ENCODE assay signal across 9 cellular contexts in the genomic region with DNA sequence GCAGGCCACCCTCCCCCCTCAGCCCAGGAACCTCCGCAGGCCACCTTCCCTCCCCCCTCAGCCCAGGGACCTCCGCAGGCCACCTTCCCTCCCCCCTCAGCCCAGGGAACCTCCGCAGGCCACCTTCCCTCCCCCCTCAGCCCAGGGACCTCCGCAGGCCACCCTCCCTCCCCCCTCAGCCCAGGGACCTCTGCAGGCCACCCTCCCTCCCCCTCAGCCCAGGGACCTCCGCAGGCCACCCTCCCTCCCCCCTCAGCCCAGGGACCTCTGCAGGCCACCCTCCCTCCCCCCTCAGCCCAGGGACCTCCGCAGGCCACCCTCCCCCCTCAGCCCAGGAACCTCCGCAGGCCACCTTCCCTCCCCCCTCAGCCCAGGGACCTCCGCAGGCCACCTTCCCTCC. TPM values are rescaled to one million over a fixed set of nuclear protein-coding genes. Genes with fewer than 3 reads are reported as not detected.
DNase-seq lines count a peak whose midpoint lies in the region; ATAC-seq, FAIRE-seq and TF ChIP-seq lines count a peak whose summit lies in the region.
"Not testable (repeated sequence)": the region's sequence is repeated elsewhere in the genome, so short reads cannot be mapped to it uniquely, and the experiment has no call there.
"Had no signal": no experiment of that assay in that cellular context is flagged by ENCODE, and none has a peak within 500 bp of the region (broad histone marks: within the 10 kb centered on the region; RNA-seq: fewer than 3 reads in every experiment).

No MANE protein-coding gene starts in this region.

- not testable (repeated sequence) for H3K27me3 ChIP-seq in H9 (ENCODE audit: insufficient read depth, low read length); HepG2 (ENCODE audit: control insufficient read depth in 1 of 2, insufficient read depth in 2 of 2, low read length in 2 of 2)

- DNase-seq in H9: peak; percentile 36
- peak; percentile 67 for DNase-seq in SK-N-DZ (ENCODE audit: low spot score)
- peak; percentile 55 for DNase-seq in ecto neural progenitor cell (ENCODE audit: low spot score)
- DNase-seq in fibroblast of villous mesenchyme (ENCODE audit: low read depth): peak; percentile 43
- peak; percentile 34 for DNase-seq in HepG2 (ENCODE audit: low spot score)

- not testable (repeated sequence) for H3K23ac ChIP-seq in H9 (ENCODE audit: insufficient read length, low read depth, low read length)

- H3K27ac ChIP-seq in H9 (ENCODE audit: insufficient read length, low read depth, low read length); HepG2 (ENCODE audit: extremely low read length, insufficient read depth, low read length): not testable (repeated sequence)

- H3K4ac ChIP-seq in H9 (ENCODE audit: low read depth, low read length): not testable (repeated sequence)

- H2AK5ac ChIP-seq in H9 (ENCODE audit: insufficient read length, low read length): not testable (repeated sequence)

- H4K5ac ChIP-seq in H9 (ENCODE audit: insufficient read length, low read depth, low read length): not testable (repeated sequence)

- not testable (repeated sequence) for H2BK12ac ChIP-seq in H9 (ENCODE audit: insufficient read length, low read depth, low read length)

- no CpG with 5 or more reads among the region's 8 CpGs for WGBS in H9 (ENCODE audit: extremely low coverage, insufficient read length, low lambda C conversion rate)
- WGBS in HepG2 (ENCODE audit: low lambda C conversion rate): 7% methylated on average over 1 of the region's 8 CpGs

- not testable (repeated sequence) for H3K14ac ChIP-seq in H9 (ENCODE audit: insufficient read depth, low read length)

- not testable (repeated sequence) for FAIRE-seq in HepG2 (lab: Jason Lieb, UNC)

- not testable (repeated sequence) for H3K4me3 Mint-ChIP-seq in H9

- not testable (repeated sequence) for H3K9ac ChIP-seq in H9 (ENCODE audit: extremely low read depth, insufficient read length, low read length); HepG2 (ENCODE audit: insufficient read depth, low read depth, low read length)

- H3K9me3 ChIP-seq in H9 (ENCODE audit: control insufficient read depth, low read depth, low read length); HepG2 (ENCODE audit: low read length): not testable (repeated sequence)

- H2AFZ ChIP-seq in H9 (ENCODE audit: low read length); HepG2 (ENCODE audit: low read length): not testable (repeated sequence)

- not testable (repeated sequence) for H3K4me1 ChIP-seq in H9 (ENCODE audit: insufficient read depth, low read length)
- peaks cover 27% of the 10 kb centered on the region for H3K4me1 ChIP-seq in HepG2 (ENCODE audit: insufficient read depth, low read length)

- H4K20me1 ChIP-seq in H9 (ENCODE audit: control insufficient read depth, insufficient read depth, insufficient read length); HepG2 (ENCODE audit: insufficient read depth, low read length): not testable (repeated sequence)

- POLR2A ChIA-PET in HepG2 (lab: Yijun Ruan, JAX): not testable (repeated sequence)

- H3K4me3 ChIP-seq in fibroblast of villous mesenchyme (ENCODE audit: low read depth, low read length): not testable (repeated sequence)
- H3K4me3 ChIP-seq in HepG2 (replicated peaks in 1 of 3; ENCODE audit: insufficient read depth in 1 of 3, low read depth in 2 of 3, low read length in 3 of 3): peak overlapping the region in 1 of 3 experiments; percentile 6; a peak in 1 of 6 replicates

- TF ChIP-seq RAD21 in HepG2 (CRISPR knock-in tag; IDR thresholded peaks at IDR 0.05): not testable (repeated sequence)

- not testable (repeated sequence) for H3K56ac ChIP-seq in H9 (ENCODE audit: insufficient read length, low read depth, low read length)

- CTCF ChIA-PET in HepG2 (lab: Yijun Ruan, JAX; ENCODE audit: low intra/inter-chr PET ratio, low total read pairs): not testable (repeated sequence)

- not testable (repeated sequence) for H2BK120ac ChIP-seq in H9 (ENCODE audit: low read depth, low read length, poor library complexity, severe bottlenecking)

- not testable (repeated sequence) for ATAC-seq in HepG2

- H3K36me3 ChIP-seq in HepG2 (replicated peaks in 1 of 2; ENCODE audit: control insufficient read depth in 1 of 2, insufficient read depth in 2 of 2, low read length in 2 of 2): not testable (repeated sequence)

- not testable (repeated sequence) for H4K8ac ChIP-seq in H9 (replicated peaks; ENCODE audit: insufficient read length, low read depth, low read length)

- not testable (repeated sequence) for TF ChIP-seq POLR2A in HepG2 (IDR thresholded peaks at IDR 0.05; ENCODE audit: insufficient read depth in 1 of 2, low read depth in 2 of 2, low read length in 2 of 2)

- in situ Hi-C loops in HepG2 (cut with HindIII; ENCODE audit: extremely low pct_ligation_motif_present, low pct_unique_long_range_greater_than_20kb): loop anchor here (5.0 kb wide), 1 partner anchor 34 kb away; no protein-coding TSS in a partner anchor

- not testable (repeated sequence) for H3K79me2 ChIP-seq in H9 (ENCODE audit: insufficient read depth, low read length)
- peaks cover 32% of the 10 kb centered on the region for H3K79me2 ChIP-seq in HepG2 (ENCODE audit: insufficient read depth, low read length)

- not testable (repeated sequence) for H4K91ac ChIP-seq in H9 (ENCODE audit: insufficient read length, low read depth, low read length)

- not testable (repeated sequence) for H3K9me3 Mint-ChIP-seq in H9

- not testable (repeated sequence) for TF ChIP-seq CTCF in H9 (conservative IDR thresholded peaks at IDR 0.05); fibroblast of villous mesenchyme (IDR thresholded peaks at IDR 0.05; ENCODE audit: insufficient read depth, low read depth, low read length); HepG2 (CRISPR knock-in tag; IDR thresholded peaks at IDR 0.05)

- H3K27me3 Mint-ChIP-seq in H9 (ENCODE audit: low read depth): peaks cover 33% of the 10 kb centered on the region

- not testable (repeated sequence) for H3K79me1 ChIP-seq in H9 (ENCODE audit: insufficient read depth, low read depth, low read length, poor library complexity, severe bottlenecking)

- H3T11ph ChIP-seq in H9 (ENCODE audit: low read length): not testable (repeated sequence)

- not testable (repeated sequence) for H3K4me2 ChIP-seq in H9 (ENCODE audit: insufficient read depth, insufficient read length, low read length); HepG2 (ENCODE audit: low read depth, low read length)

- not testable (repeated sequence) for BruUV-seq in HepG2 (replicated peaks; lab: Mats Ljungman, UMichigan)

- not testable (repeated sequence) for TF ChIP-seq EP300 in HepG2 (IDR thresholded peaks at IDR 0.05; ENCODE audit: low read depth in 2 of 2, low read length in 2 of 2); HepG2 (CRISPR knock-in tag; IDR thresholded peaks at IDR 0.05; ENCODE audit: borderline replicate concordance)

- not testable (repeated sequence) for H2BK5ac ChIP-seq in H9 (ENCODE audit: insufficient read length, low read length)

- H3K23me2 ChIP-seq in H9 (ENCODE audit: insufficient read length, low read depth, low read length, poor library complexity, severe bottlenecking): not testable (repeated sequence)

- not testable (repeated sequence) for H3K36me3 Mint-ChIP-seq in H9 (ENCODE audit: insufficient read depth in 1 of 3, low read depth in 3 of 3)

- not testable (repeated sequence) for H3K18ac ChIP-seq in H9 (ENCODE audit: insufficient read length, low read depth, low read length)

- H2BK15ac ChIP-seq in H9 (ENCODE audit: low read depth, low read length): not testable (repeated sequence)

- intact Hi-C loops in HepG2 (cut with micrococcal nuclease; ENCODE audit: unreplicated experiment): not testable (repeated sequence)

- not testable (repeated sequence) for H2BK20ac ChIP-seq in H9 (ENCODE audit: low read depth, low read length, poor library complexity, severe bottlenecking)

- H3K27ac Mint-ChIP-seq in H9: not testable (repeated sequence)

- peaks cover 12 to 37% of the 10 kb centered on the region in 2 experiments for H3K4me1 Mint-ChIP-seq in H9

RNA-seq across cellular contexts. Expression of gene NEU4, which starts 2.8 kb away (rescaled TPM):
- total RNA-seq in H9 (2021): 0.42 and 0.70 TPM in 2 replicates
- 63.5 and 81.6 TPM in 2 replicates for polyA plus RNA-seq in SK-N-DZ (2014; cell fraction: cytosol; rRNA removed)
- 78.8 and 121 TPM in 2 replicates for polyA plus RNA-seq in SK-N-DZ (2014; cell fraction: nucleus; rRNA removed)
- total RNA-seq in fibroblast of villous mesenchyme: not detected in 2 replicates
- 104 and 107 TPM in 2 replicates for total RNA-seq in HepG2 (2016; rRNA removed; fragmentation: Illumina TruSeq; extraction: Trizol)
- 27.0 and 30.1 TPM in 2 replicates for total RNA-seq in HepG2 (2016; cell fraction: cytosol; rRNA removed; fragmentation: Illumina TruSeq; extraction: Trizol; ENCODE audit: low read depth)
- 108 and 118 TPM in 2 replicates for total RNA-seq in HepG2 (2016; cell fraction: insoluble cytoplasmic fraction; rRNA removed; fragmentation: Illumina TruSeq; extraction: Trizol)
- 67.8 and 70.6 TPM in 2 replicates for total RNA-seq in HepG2 (2016; cell fraction: membrane; rRNA removed; fragmentation: Illumina TruSeq; extraction: Trizol)
- total RNA-seq in HepG2 (2016; cell fraction: nucleus; rRNA removed; fragmentation: Illumina TruSeq; extraction: Trizol): 43.9 and 53.0 TPM in 2 replicates
- polyA plus RNA-seq in HepG2 (2011; rRNA removed): 53.5 and 71.4 TPM in 2 replicates
- 52.8 and 126 TPM in 2 replicates for polyA plus RNA-seq in HepG2 (2011; cell fraction: cytosol; rRNA removed)
- polyA plus RNA-seq in HepG2 (2011; cell fraction: nucleus; rRNA removed): 167 and 187 TPM in 2 replicates
- 34.5 and 40.6 TPM in 2 replicates for polyA plus RNA-seq in HepG2 (2012)
- polyA plus RNA-seq in HepG2 (2016; cell fraction: cytosol; fragmentation: Illumina TruSeq; extraction: Trizol; ENCODE audit: low read depth): 23.8 and 25.7 TPM in 2 replicates
- 96.8 and 121 TPM in 2 replicates for polyA plus RNA-seq in HepG2 (2016; cell fraction: insoluble cytoplasmic fraction; fragmentation: Illumina TruSeq; extraction: Trizol; ENCODE audit: low read depth)
- 48.5 and 51.3 TPM in 2 replicates for polyA plus RNA-seq in HepG2 (2016; cell fraction: membrane; fragmentation: Illumina TruSeq; extraction: Trizol; ENCODE audit: low read depth)
- 84.0 and 95.2 TPM in 2 replicates for polyA plus RNA-seq in HepG2 (2016; cell fraction: nucleus; fragmentation: Illumina TruSeq; extraction: Trizol; ENCODE audit: insufficient read depth, low read depth)
- polyA minus RNA-seq in HepG2 (2011; rRNA and poly(A)+ RNA removed; ENCODE audit: low replicate concordance): 114 TPM in 1 of 2 replicates, not detected in the other
- polyA minus RNA-seq in HepG2 (2011; cell fraction: cytosol; rRNA and poly(A)+ RNA removed): 45.5 and 50.7 TPM in 2 replicates
- 32.4 and 35.0 TPM in 2 replicates for polyA minus RNA-seq in HepG2 (2011; cell fraction: nucleus; rRNA and poly(A)+ RNA removed)
- polyA plus RNA-seq: AG04450, BJ had no signal

RNA-seq across cellular contexts. Expression of gene GAL3ST2, which starts 29.6 kb away (rescaled TPM):
- total RNA-seq in H9 (2021) (0.33 and 0.37 TPM in 2 replicates), fibroblast of villous mesenchyme (under 0.01 and 0.43 TPM in 2 replicates), HepG2 (2016; rRNA removed; fragmentation: Illumina TruSeq; extraction: Trizol) (0.20 and 0.72 TPM in 2 replicates)
- 0.34 and 2.9 TPM in 2 replicates for polyA plus RNA-seq in SK-N-DZ (2014; cell fraction: cytosol; rRNA removed)
- polyA plus RNA-seq in SK-N-DZ (2014; cell fraction: nucleus; rRNA removed): 3.1 and 5.4 TPM in 2 replicates
- total RNA-seq in HepG2 (2016; cell fraction: cytosol; rRNA removed; fragmentation: Illumina TruSeq; extraction: Trizol; ENCODE audit: low read depth): 0.30 TPM in 1 of 2 replicates, not detected in the other
- 0.32 and 0.36 TPM in 2 replicates for total RNA-seq in HepG2 (2016; cell fraction: insoluble cytoplasmic fraction; rRNA removed; fragmentation: Illumina TruSeq; extraction: Trizol)
- total RNA-seq in HepG2 (2016; cell fraction: membrane; rRNA removed; fragmentation: Illumina TruSeq; extraction: Trizol): 0.34 and 0.52 TPM in 2 replicates
- total RNA-seq in HepG2 (2016; cell fraction: nucleus; rRNA removed; fragmentation: Illumina TruSeq; extraction: Trizol): 0.72 and 0.75 TPM in 2 replicates
- polyA plus RNA-seq in HepG2 (2011; rRNA removed): 0.17 and 0.30 TPM in 2 replicates
- 0.14 and 0.27 TPM in 2 replicates for polyA plus RNA-seq in HepG2 (2011; cell fraction: cytosol; rRNA removed)
- polyA plus RNA-seq in HepG2 (2011; cell fraction: nucleus; rRNA removed): 4.0 and 5.9 TPM in 2 replicates
- 0.87 and 1.1 TPM in 2 replicates for polyA plus RNA-seq in HepG2 (2012)
- polyA plus RNA-seq in HepG2 (2016; cell fraction: cytosol; fragmentation: Illumina TruSeq; extraction: Trizol; ENCODE audit: low read depth): 0.07 TPM in 1 of 2 replicates, not detected in the other
- 0.29 and 0.79 TPM in 2 replicates for polyA plus RNA-seq in HepG2 (2016; cell fraction: insoluble cytoplasmic fraction; fragmentation: Illumina TruSeq; extraction: Trizol; ENCODE audit: low read depth)
- 0.31 and 0.40 TPM in 2 replicates for polyA plus RNA-seq in HepG2 (2016; cell fraction: membrane; fragmentation: Illumina TruSeq; extraction: Trizol; ENCODE audit: low read depth)
- 2.5 and 3.4 TPM in 2 replicates for polyA plus RNA-seq in HepG2 (2016; cell fraction: nucleus; fragmentation: Illumina TruSeq; extraction: Trizol; ENCODE audit: insufficient read depth, low read depth)
- polyA minus RNA-seq in HepG2 (2011; rRNA and poly(A)+ RNA removed; ENCODE audit: low replicate concordance): 2.6 TPM in 1 of 2 replicates, not detected in the other
- 1.1 and 1.4 TPM in 2 replicates for polyA minus RNA-seq in HepG2 (2011; cell fraction: cytosol; rRNA and poly(A)+ RNA removed)
- polyA minus RNA-seq in HepG2 (2011; cell fraction: nucleus; rRNA and poly(A)+ RNA removed): 1.9 and 2.1 TPM in 2 replicates
- total RNA-seq: Calu3 had no signal
- polyA plus RNA-seq: AG04450, BJ had no signal

RNA-seq across cellular contexts. Expression of gene PDCD1, which starts 52.5 kb away (rescaled TPM):
- 1.4 and 1.6 TPM in 2 replicates for total RNA-seq in H9 (2021)
- polyA plus RNA-seq in SK-N-DZ (2014; cell fraction: cytosol; rRNA removed): 1.4 and 1.5 TPM in 2 replicates
- polyA plus RNA-seq in SK-N-DZ (2014; cell fraction: nucleus; rRNA removed): 0.53 and 2.6 TPM in 2 replicates
- not detected in 2 replicates for total RNA-seq in fibroblast of villous mesenchyme
- not detected in 2 replicates for total RNA-seq in HepG2 (2016; rRNA removed; fragmentation: Illumina TruSeq; extraction: Trizol)
- total RNA-seq in HepG2 (2016; cell fraction: cytosol; rRNA removed; fragmentation: Illumina TruSeq; extraction: Trizol; ENCODE audit: low read depth): not detected in 2 replicates
- total RNA-seq in HepG2 (2016; cell fraction: insoluble cytoplasmic fraction; rRNA removed; fragmentation: Illumina TruSeq; extraction: Trizol): 0.11 TPM in 1 of 2 replicates, not detected in the other
- 0.09 TPM in 1 of 2 replicates, not detected in the other for total RNA-seq in HepG2 (2016; cell fraction: membrane; rRNA removed; fragmentation: Illumina TruSeq; extraction: Trizol)
- total RNA-seq in HepG2 (2016; cell fraction: nucleus; rRNA removed; fragmentation: Illumina TruSeq; extraction: Trizol): 0.59 TPM in 1 of 2 replicates, not detected in the other
- 0.04 and 0.31 TPM in 2 replicates for polyA plus RNA-seq in HepG2 (2011; rRNA removed)
- polyA plus RNA-seq in HepG2 (2011; cell fraction: cytosol; rRNA removed): 0.15 and 0.24 TPM in 2 replicates
- 0.18 and 0.19 TPM in 2 replicates for polyA plus RNA-seq in HepG2 (2011; cell fraction: nucleus; rRNA removed)
- not detected in 2 replicates for polyA plus RNA-seq in HepG2 (2012)
- 0.41 TPM in 1 of 2 replicates, not detected in the other for polyA plus RNA-seq in HepG2 (2016; cell fraction: cytosol; fragmentation: Illumina TruSeq; extraction: Trizol; ENCODE audit: low read depth)
- not detected in 2 replicates for polyA plus RNA-seq in HepG2 (2016; cell fraction: insoluble cytoplasmic fraction; fragmentation: Illumina TruSeq; extraction: Trizol; ENCODE audit: low read depth)
- not detected in 2 replicates for polyA plus RNA-seq in HepG2 (2016; cell fraction: membrane; fragmentation: Illumina TruSeq; extraction: Trizol; ENCODE audit: low read depth)
- polyA plus RNA-seq in HepG2 (2016; cell fraction: nucleus; fragmentation: Illumina TruSeq; extraction: Trizol; ENCODE audit: insufficient read depth, low read depth): not detected in 2 replicates
- 0.70 TPM in 1 of 2 replicates, not detected in the other for polyA minus RNA-seq in HepG2 (2011; rRNA and poly(A)+ RNA removed; ENCODE audit: low replicate concordance)
- not detected in 2 replicates for polyA minus RNA-seq in HepG2 (2011; cell fraction: cytosol; rRNA and poly(A)+ RNA removed)
- not detected in 2 replicates for polyA minus RNA-seq in HepG2 (2011; cell fraction: nucleus; rRNA and poly(A)+ RNA removed)
- total RNA-seq: Caco-2, Calu3 had no signal
- polyA plus RNA-seq: AG04450, BJ had no signal

Comparison
In these comparisons a context has a peak if more than half of its experiments do, and no peak if none do; other contexts are left out.
1. RNA of gene NEU4, which starts 2.8 kb away (total RNA-seq): 27.0 to 118 TPM in HepG2; 0.42 to 0.70 TPM in H9 and not detected in fibroblast of villous mesenchyme; every median in the first group is over 10 times any median in the second.
2. Peak in every context shown above with its lines, with median percentiles within 50 percentile points of each other: DNase-seq.